ENCODE assay signal across 16 cellular contexts in the genomic region with DNA sequence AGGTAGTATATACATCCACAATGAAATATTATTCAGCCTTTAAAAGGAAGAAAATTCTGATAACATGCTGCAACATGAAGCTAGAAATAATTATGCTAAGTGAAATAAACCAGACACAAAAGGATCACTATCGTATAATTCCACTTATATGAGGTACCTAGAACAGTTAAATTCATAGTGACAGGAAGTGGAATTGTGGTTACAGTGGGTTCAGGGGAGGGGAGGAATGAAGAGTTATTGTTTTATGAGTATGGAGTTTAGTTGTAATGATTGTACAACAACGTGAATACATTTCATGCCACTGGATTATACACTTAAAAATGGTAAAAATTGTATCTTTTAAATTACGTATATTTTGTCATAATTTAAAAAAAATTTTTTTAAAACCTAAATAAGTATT. TPM values are rescaled to one million over a fixed set of nuclear protein-coding genes. Genes with fewer than 3 reads are reported as not detected.
DNase-seq lines count a peak whose midpoint lies in the region; ATAC-seq and TF ChIP-seq lines count a peak whose summit lies in the region.
"Had no signal": no experiment of that assay in that cellular context is flagged by ENCODE, and none has a peak within 500 bp of the region (broad histone marks: within the 10 kb centered on the region; RNA-seq: fewer than 3 reads in every experiment).

No MANE protein-coding gene starts in this region.

- H3K4me3 Mint-ChIP-seq in CD4-positive, CD25-positive, alpha-beta regulatory T cell, result peak overlapping the region in 2 of 4 donors; percentile 47 to 66
- peak overlapping the region in 6 of 7 donors; percentile 2 to 28 (median 6) for H3K4me3 Mint-ChIP-seq in CD8-positive, alpha-beta memory T cell
- no peak overlapping the region for H3K4me3 Mint-ChIP-seq in central memory CD8-positive, alpha-beta T cell

- H3K27ac ChIP-seq in CD4-positive, CD25-positive, alpha-beta regulatory T cell (ENCODE audit: insufficient read depth, low read length, poor library complexity, severe bottlenecking), result no peak overlapping the region
- no peak overlapping the region for H3K27ac ChIP-seq in CD8-positive, alpha-beta memory T cell (ENCODE audit: low read depth, low read length)
- H3K27ac ChIP-seq: coronary artery, epithelial cell of prostate, gastroesophageal sphincter, RWPE1, skin epidermis, transverse colon had no signal

- TF ChIP-seq CTCF in GM10248 (IDR thresholded peaks at IDR 0.05; ENCODE audit: control extremely low read depth, extremely low read depth, low read depth, missing control alignments), result no peak

- DNase-seq in CD4-positive, CD25-positive, alpha-beta regulatory T cell, result peak in 2 of 3 donors; percentile 60 to 78
- peak in 2 of 5 donors; percentile 21 to 66 for DNase-seq in CD8-positive, alpha-beta memory T cell
- DNase-seq in NCI-H226, result peak; percentile 8
- no peak for DNase-seq in central memory CD8-positive, alpha-beta T cell (ENCODE audit: low spot score in 2 of 2)
- DNase-seq in GM10248 (ENCODE audit: extremely low spot score), result no peak
- no peak for DNase-seq in NCI-H510A (lab: John Stamatoyannopoulos, UW)
- DNase-seq: activated CD4-positive, CD25-positive, alpha-beta regulatory T cell treated with anti-CD3 and anti-CD28 coated beads, Interleukin-2, amount 50 U/mL, for 72 hours; DMS53; NCI-H1105 treated with DMSO at 0.1 percent for 48 hours; transverse colon had no signal

- H3K4me1 ChIP-seq in CD4-positive, CD25-positive, alpha-beta regulatory T cell (ENCODE audit: control insufficient read depth, insufficient read depth, low read length, poor library complexity, severe bottlenecking), result peaks cover 12% of the 10 kb centered on the region
- H3K4me1 ChIP-seq in CD8-positive, alpha-beta memory T cell (ENCODE audit: insufficient read depth, low read length), result peaks cover 40% of the 10 kb centered on the region

- no peaks in the 10 kb centered on the region for H3K9me3 ChIP-seq in CD4-positive, CD25-positive, alpha-beta regulatory T cell (ENCODE audit: control insufficient read depth in 2 of 2, low read length in 2 of 2)
- H3K9me3 ChIP-seq in CD8-positive, alpha-beta memory T cell (ENCODE audit: low read length), result no peaks in the 10 kb centered on the region
- H3K9me3 ChIP-seq: transverse colon had no signal

- H3K4me1 Mint-ChIP-seq in CD4-positive, CD25-positive, alpha-beta regulatory T cell, result peaks cover 16 to 69% (median 42%) of the 10 kb centered on the region in 4 donors
- peaks cover 35 to 60% (median 52%) of the 10 kb centered on the region in 3 donors for H3K4me1 Mint-ChIP-seq in CD8-positive, alpha-beta memory T cell
- H3K4me1 Mint-ChIP-seq in central memory CD8-positive, alpha-beta T cell, result peaks cover 31% of the 10 kb centered on the region

- H3K27me3 ChIP-seq in CD4-positive, CD25-positive, alpha-beta regulatory T cell (ENCODE audit: control insufficient read depth, insufficient read depth, low read length), result no peaks in the 10 kb centered on the region
- no peaks in the 10 kb centered on the region for H3K27me3 ChIP-seq in CD8-positive, alpha-beta memory T cell (ENCODE audit: insufficient read depth, low read length, poor library complexity, severe bottlenecking)
- H3K27me3 ChIP-seq: gastroesophageal sphincter, transverse colon had no signal

- no peaks in the 10 kb centered on the region for H3K27me3 Mint-ChIP-seq in CD4-positive, CD25-positive, alpha-beta regulatory T cell
- H3K27me3 Mint-ChIP-seq in CD8-positive, alpha-beta memory T cell, result no peaks in the 10 kb centered on the region
- H3K27me3 Mint-ChIP-seq in central memory CD8-positive, alpha-beta T cell, result no peaks in the 10 kb centered on the region

- peaks cover 4% of the 10 kb centered on the region for H3K36me3 Mint-ChIP-seq in CD4-positive, CD25-positive, alpha-beta regulatory T cell
- peaks cover 0 to under 1% (median 0%) of the 10 kb centered on the region in 3 donors for H3K36me3 Mint-ChIP-seq in CD8-positive, alpha-beta memory T cell
- H3K36me3 Mint-ChIP-seq in central memory CD8-positive, alpha-beta T cell (ENCODE audit: insufficient read depth), result no peaks in the 10 kb centered on the region

- ATAC-seq in CD4-positive, CD25-positive, alpha-beta regulatory T cell (ENCODE audit: low read depth in 2 of 2), result peak; percentile 74 to 78
- peak; percentile 65 for ATAC-seq in central memory CD8-positive, alpha-beta T cell (replicated peaks; ENCODE audit: extremely low read depth, poor library complexity, severe bottlenecking)
- no peak for ATAC-seq in GM21447 (IDR thresholded peaks at IDR 0.05; ENCODE audit: unreplicated experiment)
- ATAC-seq: gastroesophageal sphincter had no signal

- peak overlapping the region; percentile 13 to 60 (median 57) for H3K27ac Mint-ChIP-seq in CD4-positive, CD25-positive, alpha-beta regulatory T cell
- no peak overlapping the region for H3K27ac Mint-ChIP-seq in CD8-positive, alpha-beta memory T cell
- no peak overlapping the region for H3K27ac Mint-ChIP-seq in central memory CD8-positive, alpha-beta T cell (ENCODE audit: low read depth)

- peak overlapping the region; percentile 64 for H3K4me3 ChIP-seq in CD4-positive, CD25-positive, alpha-beta regulatory T cell (ENCODE audit: low read depth, low read length)
- H3K4me3 ChIP-seq in CD8-positive, alpha-beta memory T cell (ENCODE audit: low read length), result peak overlapping the region; percentile 36
- H3K4me3 ChIP-seq: coronary artery, gastroesophageal sphincter, skin epidermis, transverse colon had no signal

- POLR2A ChIA-PET in CD8-positive, alpha-beta memory T cell (lab: Charles Lee), result no interaction called here
- POLR2A ChIA-PET in GM10248 (lab: Yijun Ruan, JAX), result no interaction called here

- no peaks in the 10 kb centered on the region for H3K36me3 ChIP-seq in CD4-positive, CD25-positive, alpha-beta regulatory T cell (ENCODE audit: control insufficient read depth, insufficient read depth, low read length)
- no peaks in the 10 kb centered on the region for H3K36me3 ChIP-seq in CD8-positive, alpha-beta memory T cell (ENCODE audit: insufficient read depth, low read length)
- H3K36me3 ChIP-seq: gastroesophageal sphincter, transverse colon had no signal

- H3K9me3 Mint-ChIP-seq in CD4-positive, CD25-positive, alpha-beta regulatory T cell, result peaks cover 0 to 1% (median 0%) of the 10 kb centered on the region in 7 donors
- no peaks in the 10 kb centered on the region for H3K9me3 Mint-ChIP-seq in CD8-positive, alpha-beta memory T cell
- H3K9me3 Mint-ChIP-seq in central memory CD8-positive, alpha-beta T cell, result no peaks in the 10 kb centered on the region

- CTCF ChIA-PET in CD8-positive, alpha-beta memory T cell (lab: Charles Lee), result interaction anchor here (1.2 to 4.3 kb wide), 3 partner anchors 12 to 511 kb away, joined by 3 to 19 read pairs (median 4); partner anchors contain the start of gene EEA1
- CTCF ChIA-PET in GM10248 (lab: Yijun Ruan, JAX), result interaction anchor here (1.7 kb wide), 1 partner anchor 11 kb away, joined by 3 read pairs; no protein-coding TSS in a partner anchor

RNA-seq across cellular contexts. Expression of gene EEA1, which starts 21.0 kb away (rescaled TPM):
- 11.8 TPM for total RNA-seq in CD4-positive, CD25-positive, alpha-beta regulatory T cell
- 1 to 10 TPM; 5.8 to 9.0 (median 6.6) TPM for polyA plus RNA-seq in CD4-positive, CD25-positive, alpha-beta regulatory T cell
- 10 to 100 TPM; 21.5 to 23.6 TPM for total RNA-seq in CD8-positive, alpha-beta memory T cell
- 9.3 TPM for polyA plus RNA-seq in CD8-positive, alpha-beta memory T cell

Comparison
In these comparisons a context has a peak if more than half of its experiments do, and no peak if none do; other contexts are left out.
1. DNase-seq: peak in CD4-positive, CD25-positive, alpha-beta regulatory T cell (2 of 3) and NCI-H226 (single experiment); none in central memory CD8-positive, alpha-beta T cell (0 of 2), GM10248 (single experiment) and NCI-H510A (single experiment).
2. H3K27ac Mint-ChIP-seq: peak in CD4-positive, CD25-positive, alpha-beta regulatory T cell (3 of 3); none in CD8-positive, alpha-beta memory T cell (0 of 8) and central memory CD8-positive, alpha-beta T cell (single experiment).